Comparison of ENCODE assay signal across 9 cellular contexts in genomic region chr7:48193421-48193820, GRCh38. TPM values are rescaled to one million over a fixed set of nuclear protein-coding genes. Genes with fewer than 3 reads are reported as not detected.
"Had no signal": no experiment of that assay in that cellular context is flagged by ENCODE, and none has a peak within 500 bp of the region (broad histone marks: within the 10 kb centered on the region; RNA-seq: fewer than 3 reads in every experiment).

No MANE protein-coding gene starts in this region.

- H3K9me3 ChIP-seq: HAP-1 had no signal

- H3K4me2 ChIP-seq: KMS-11 had no signal

- H3K9ac ChIP-seq: GM23248, KMS-11 had no signal

- H3K4me3 ChIP-seq: GM23248, HAP-1 had no signal

- H3K27ac ChIP-seq: GM23248, KMS-11 had no signal

- H2AFZ ChIP-seq: GM23248 had no signal

- DNase-seq: GM23248, GOT3, H7, IMR-90, Karpas-422, KBM-7 had no signal

- ATAC-seq: HCT116 had no signal

- H3K36me3 ChIP-seq: HAP-1 had no signal

- H3K4me1 ChIP-seq: HAP-1 had no signal

RNA-seq across cellular contexts. Expression of gene ABCA13, which starts 22.2 kb away (rescaled TPM):
- total RNA-seq: H7 had no signal
- polyA plus RNA-seq: GM23248 had no signal
